Comparison of ENCODE assay signal across 15 cellular contexts in genomic region chr7:155713382-155713781, GRCh38.
DNase-seq lines count a peak whose midpoint lies in the region; ATAC-seq lines count a peak whose summit lies in the region.
"Had no signal": no experiment of that assay in that cellular context is flagged by ENCODE, and none has a peak within 500 bp of the region (broad histone marks: within the 10 kb centered on the region; RNA-seq: fewer than 3 reads in every experiment).

No MANE protein-coding gene starts in this region.

- no peaks in the 10 kb centered on the region for H3K36me3 Mint-ChIP-seq in natural killer cell treated with Interleukin-12 subunit alpha and Interleukin-12 subunit beta and Interleukin-15 and Interleukin-18, amount 100 ng/mL, for 72 hours

- ATAC-seq in esophagus mucosa (peak; percentile 31), HG02798 (IDR thresholded peaks at IDR 0.05; ENCODE audit: poor library complexity, unreplicated experiment) (no peak)
- no peak for ATAC-seq in natural killer cell treated with Interleukin-12 subunit alpha and Interleukin-12 subunit beta and Interleukin-15 and Interleukin-18, amount 100 ng/mL, for 72 hours

- H3K9ac ChIP-seq in BLaER1 treated with 17β-estradiol and CSF1 and Interleukin-3, amounts not matched to agents 10 nM and 100 nM, result no peak overlapping the region

- H3K27me3 ChIP-seq in BLaER1 treated with 17β-estradiol and CSF1 and Interleukin-3, amounts not matched to agents 10 nM and 100 nM, result no peaks in the 10 kb centered on the region
- H3K27me3 ChIP-seq: thyroid gland had no signal

- H3K4me1 Mint-ChIP-seq in natural killer cell treated with Interleukin-12 subunit alpha and Interleukin-12 subunit beta and Interleukin-15 and Interleukin-18, amount 100 ng/mL, for 72 hours (ENCODE audit: low read depth in 2 of 2), result peaks cover 26 to 29% of the 10 kb centered on the region in 2 donors

- peak in 40 of 76 experiments; percentile 2 to 56 (median 22) for DNase-seq in HUDEP-2 (lab: John Stamatoyannopoulos, UW; ENCODE audit: unreplicated experiment in 76 of 76)
- DNase-seq in natural killer cell treated with Interleukin-12 subunit alpha and Interleukin-12 subunit beta and Interleukin-15 and Interleukin-18, amount 100 ng/mL, for 72 hours (ENCODE audit: low spot score), result no peak
- DNase-seq in NCI-H128 (lab: John Stamatoyannopoulos, UW; ENCODE audit: unreplicated experiment), result no peak
- no peak for DNase-seq in stimulated activated CD4-positive, alpha-beta T cell treated with anti-CD3 and anti-CD28 coated beads, Interleukin-2, amount 100 ng/mL, for 48 hours
- DNase-seq in central memory CD4-positive, alpha-beta T cell, result no peak
- DNase-seq: activated T-cell treated with anti-CD3 and anti-CD28 coated beads, Interleukin-2, amount 50 U/mL, for 1 hour; amniotic stem cell; IMR-90; NCI-H774; T-helper 1 cell; thyroid gland had no signal

- no peaks in the 10 kb centered on the region for H3K9me3 ChIP-seq in BLaER1 treated with 17β-estradiol and CSF1 and Interleukin-3, amounts not matched to agents 10 nM and 100 nM (replicated peaks in 1 of 11)
- H3K9me3 ChIP-seq: thyroid gland had no signal

- no peaks in the 10 kb centered on the region for H3K27me3 Mint-ChIP-seq in natural killer cell treated with Interleukin-12 subunit alpha and Interleukin-12 subunit beta and Interleukin-15 and Interleukin-18, amount 100 ng/mL, for 72 hours

- no peak overlapping the region for H3K4me3 Mint-ChIP-seq in natural killer cell treated with Interleukin-12 subunit alpha and Interleukin-12 subunit beta and Interleukin-15 and Interleukin-18, amount 100 ng/mL, for 72 hours

- H3K36me3 ChIP-seq in BLaER1 treated with 17β-estradiol and CSF1 and Interleukin-3, amounts not matched to agents 10 nM and 100 nM, result peaks cover 94 to 100% (median 97%) of the 10 kb centered on the region in 11 experiments

- H3K27ac ChIP-seq in BLaER1 treated with 17β-estradiol and CSF1 and Interleukin-3, amounts not matched to agents 10 nM and 100 nM, result no peak overlapping the region
- H3K27ac ChIP-seq: epithelial cell of prostate, thyroid gland had no signal

- H3K9me3 Mint-ChIP-seq in natural killer cell treated with Interleukin-12 subunit alpha and Interleukin-12 subunit beta and Interleukin-15 and Interleukin-18, amount 100 ng/mL, for 72 hours, result no peaks in the 10 kb centered on the region

- no peak overlapping the region for H3K4me3 ChIP-seq in BLaER1 treated with 17β-estradiol and CSF1 and Interleukin-3, amounts not matched to agents 10 nM and 100 nM
- H3K4me3 ChIP-seq: thyroid gland had no signal

- peaks cover 83 to 100% (median 96%) of the 10 kb centered on the region in 11 experiments for H4K20me1 ChIP-seq in BLaER1 treated with 17β-estradiol and CSF1 and Interleukin-3, amounts not matched to agents 10 nM and 100 nM

- H3K4me2 ChIP-seq in BLaER1 treated with 17β-estradiol and CSF1 and Interleukin-3, amounts not matched to agents 10 nM and 100 nM, result peak overlapping the region in 10 of 11 experiments; percentile 20 to 59 (median 36); a peak in 16 of 22 replicates

- peak overlapping the region; percentile 19 to 29 for H3K27ac Mint-ChIP-seq in natural killer cell treated with Interleukin-12 subunit alpha and Interleukin-12 subunit beta and Interleukin-15 and Interleukin-18, amount 100 ng/mL, for 72 hours

- peaks cover 22 to 39% (median 34%) of the 10 kb centered on the region in 10 experiments for H3K4me1 ChIP-seq in BLaER1 treated with 17β-estradiol and CSF1 and Interleukin-3, amounts not matched to agents 10 nM and 100 nM
- H3K4me1 ChIP-seq: thyroid gland had no signal

Comparison
In these comparisons a context has a peak if more than half of its experiments do, and no peak if none do; other contexts are left out.
1. DNase-seq: peak in HUDEP-2 (40 of 76); none in natural killer cell treated with Interleukin-12 subunit alpha and Interleukin-12 subunit beta and Interleukin-15 and Interleukin-18, amount 100 ng/mL, for 72 hours (single experiment), NCI-H128 (single experiment), stimulated activated CD4-positive, alpha-beta T cell treated with anti-CD3 and anti-CD28 coated beads, Interleukin-2, amount 100 ng/mL, for 48 hours (0 of 2) and central memory CD4-positive, alpha-beta T cell (single experiment).